In the genomic region with DNA sequence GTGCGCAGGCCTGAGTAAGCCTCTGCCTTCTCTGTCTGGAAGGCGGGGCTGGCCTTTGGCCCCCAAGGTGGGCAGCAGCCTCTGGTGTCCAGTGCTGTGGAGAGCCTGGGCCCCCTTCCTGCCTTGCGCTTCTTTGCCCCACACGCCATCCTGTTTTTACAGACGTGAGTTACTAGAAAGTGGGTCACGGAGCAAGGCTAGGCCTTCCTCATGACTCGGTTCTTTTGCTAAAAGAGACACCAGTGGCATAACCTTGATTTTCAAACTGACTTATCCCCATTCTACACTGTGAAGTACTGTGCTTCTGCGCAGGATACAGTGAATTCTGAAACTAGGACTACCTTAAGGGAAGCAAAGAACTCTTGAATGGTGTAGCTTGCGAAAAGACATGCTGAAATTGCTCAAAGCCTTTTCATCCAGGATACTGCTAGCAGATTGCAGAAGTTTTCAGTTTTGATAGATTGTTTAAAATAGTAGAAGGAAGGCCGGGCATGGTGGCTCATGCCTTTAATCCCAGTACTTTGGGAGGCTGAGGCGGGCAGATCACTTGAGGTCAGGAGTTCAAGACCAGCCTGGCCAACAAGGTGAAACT, we compare ENCODE assay signal across 27 cellular contexts. TPM values are rescaled to one million over a fixed set of nuclear protein-coding genes. Genes with fewer than 3 reads are reported as not detected.
A peak's percentile ranks its signal among the peaks of the same experiment; 100 is the strongest.
DNase-seq lines count a peak whose midpoint lies in the region; ATAC-seq and TF ChIP-seq lines count a peak whose summit lies in the region.
"Had no signal": no experiment of that assay in that cellular context is flagged by ENCODE, and none has a peak within 500 bp of the region (broad histone marks: within the 10 kb centered on the region; RNA-seq: fewer than 3 reads in every experiment).

No MANE protein-coding gene starts in this region.

- no peak overlapping the region for H2AFZ ChIP-seq in Karpas-422 (ENCODE audit: low read length)
- H2AFZ ChIP-seq: parathyroid adenoma had no signal

- H3K36me3 ChIP-seq in CD4-positive, alpha-beta memory T cell (ENCODE audit: insufficient read depth, low read length), result no peaks in the 10 kb centered on the region
- H3K36me3 ChIP-seq in lung (ENCODE audit: control insufficient read depth in 2 of 2, insufficient read depth in 2 of 2, low read length in 2 of 2) (no peaks in the 10 kb centered on the region), Karpas-422 (ENCODE audit: insufficient read depth, low read length) (no peaks in the 10 kb centered on the region)
- H3K36me3 ChIP-seq: colonic mucosa had no signal

- TF ChIP-seq CTCF in lung (IDR thresholded peaks at IDR 0.05; ENCODE audit: control extremely low read depth, extremely low read depth), result no peak
- TF ChIP-seq CTCF in dorsolateral prefrontal cortex (IDR thresholded peaks at IDR 0.05 in 54 of 56, conservative IDR thresholded peaks at IDR 0.05 in 2 of 56; ENCODE audit: low read depth in 1 of 56, partially characterized antibody in 56 of 56), result no peak

- peaks cover 27 to 58% (median 36%) of the 10 kb centered on the region in 4 donors for H3K4me1 Mint-ChIP-seq in CD4-positive, alpha-beta memory T cell
- H3K4me1 Mint-ChIP-seq: neural crest cell had no signal

- H3K4me1 ChIP-seq in CD4-positive, alpha-beta memory T cell (ENCODE audit: insufficient read depth, low read length), result peaks cover 38% of the 10 kb centered on the region
- H3K4me1 ChIP-seq in lung (ENCODE audit: control insufficient read depth in 2 of 2, insufficient read depth in 2 of 2, low read length in 2 of 2) (peaks cover 0 to 9% of the 10 kb centered on the region in 2 donors), Karpas-422 (ENCODE audit: low read length) (no peaks in the 10 kb centered on the region)
- H3K4me1 ChIP-seq: colonic mucosa, parathyroid adenoma had no signal

- 59 to 82% methylated on average over 11 of the region's 11 CpGs for WGBS in lung, 2 donors

- no peaks in the 10 kb centered on the region for H3K36me3 Mint-ChIP-seq in CD4-positive, alpha-beta memory T cell
- H3K36me3 Mint-ChIP-seq: memory B cell had no signal

- intact Hi-C loops in CD4-positive, alpha-beta memory T cell (cut with micrococcal nuclease), result no loop called here
- intact Hi-C loops in dorsolateral prefrontal cortex (cut with DNase I), result no loop called here

- POLR2A ChIA-PET in CD4-positive, alpha-beta memory T cell (lab: Charles Lee; ENCODE audit: partially characterized antibody), result no interaction called here

- no peak overlapping the region for H3K27ac ChIP-seq in CD4-positive, alpha-beta memory T cell (ENCODE audit: low read depth, low read length)
- H3K27ac ChIP-seq in lung (ENCODE audit: low read depth in 1 of 2, low read length in 1 of 2) (peak overlapping the region in 1 of 2 donors; percentile 35), Karpas-422 (ENCODE audit: low read length) (no peak overlapping the region), dorsolateral prefrontal cortex (no peak overlapping the region)
- H3K27ac ChIP-seq: colonic mucosa, parathyroid adenoma had no signal

- no peaks in the 10 kb centered on the region for H3K79me2 ChIP-seq in Karpas-422 (ENCODE audit: low read length)
- H3K79me2 ChIP-seq: parathyroid adenoma had no signal

- peaks cover 0 to 4% (median 0%) of the 10 kb centered on the region in 8 donors for H3K9me3 Mint-ChIP-seq in CD4-positive, alpha-beta memory T cell
- H3K9me3 Mint-ChIP-seq: activated T-cell treated with anti-CD3 and anti-CD28 coated beads, Interleukin-2, amount 50 U/mL, for 4 hours; effector memory CD8-positive, alpha-beta T cell; memory B cell; neural crest cell had no signal

- H3K9me2 ChIP-seq in Karpas-422 (replicated peaks; ENCODE audit: insufficient read depth, low read length), result no peaks in the 10 kb centered on the region

- no peak for ATAC-seq in lung (ENCODE audit: insufficient read depth, low FRiP score)
- ATAC-seq: activated naive CD8-positive, alpha-beta T cell treated with anti-CD3 and anti-CD28 coated beads, Interleukin-2, amount 50 U/mL, for 24 hours; activated T-cell treated with anti-CD3 and anti-CD28 coated beads, Interleukin-2, amount 50 U/mL, for 4 hours; effector memory CD8-positive, alpha-beta T cell; left colon; stimulated activated naive CD8-positive, alpha-beta T cell treated with anti-CD3 and anti-CD28 coated beads, Interleukin-15, Interleukin-2, amounts not matched to agents 100 U/mL and 50 U/mL, for 24 hours had no signal

- H3K9ac ChIP-seq in Karpas-422 (ENCODE audit: low read length), result no peak overlapping the region
- H3K9ac ChIP-seq: parathyroid adenoma had no signal

- peak overlapping the region in 2 of 8 donors; percentile 8 to 37 for H3K4me3 Mint-ChIP-seq in CD4-positive, alpha-beta memory T cell
- H3K4me3 Mint-ChIP-seq: activated naive CD8-positive, alpha-beta T cell treated with anti-CD3 and anti-CD28 coated beads, Interleukin-2, amount 50 U/mL, for 24 hours; activated T-cell treated with anti-CD3 and anti-CD28 coated beads, Interleukin-2, amount 50 U/mL, for 4 hours; effector memory CD8-positive, alpha-beta T cell; memory B cell; neural crest cell had no signal

- H3K27ac Mint-ChIP-seq in CD4-positive, alpha-beta memory T cell, result peak overlapping the region in 4 of 7 donors; percentile 32 to 89 (median 72)
- H3K27ac Mint-ChIP-seq: activated naive CD8-positive, alpha-beta T cell treated with anti-CD3 and anti-CD28 coated beads, Interleukin-2, amount 50 U/mL, for 24 hours; memory B cell had no signal

- no peak overlapping the region for H3K4me2 ChIP-seq in Karpas-422 (ENCODE audit: low read depth, low read length, poor library complexity, severe bottlenecking)

- H3K4me3 ChIP-seq in CD4-positive, alpha-beta memory T cell (ENCODE audit: low read length in 2 of 2), result no peak overlapping the region
- H3K4me3 ChIP-seq in lung, result no peak overlapping the region
- H3K4me3 ChIP-seq in Karpas-422 (ENCODE audit: low read length), result no peak overlapping the region
- H3K4me3 ChIP-seq in dorsolateral prefrontal cortex, result no peak overlapping the region
- H3K4me3 ChIP-seq: colonic mucosa had no signal

- H3K9me3 ChIP-seq in CD4-positive, alpha-beta memory T cell (ENCODE audit: control insufficient read depth in 1 of 2, low read length in 2 of 2), result no peaks in the 10 kb centered on the region
- H3K9me3 ChIP-seq in lung (ENCODE audit: control insufficient read depth in 2 of 2, insufficient read depth in 1 of 2, low read length in 1 of 2), result no peaks in the 10 kb centered on the region
- no peaks in the 10 kb centered on the region for H3K9me3 ChIP-seq in Karpas-422 (ENCODE audit: low read length)
- H3K9me3 ChIP-seq: colonic mucosa had no signal

- no peaks in the 10 kb centered on the region for H3K27me3 Mint-ChIP-seq in CD4-positive, alpha-beta memory T cell
- H3K27me3 Mint-ChIP-seq: effector memory CD8-positive, alpha-beta T cell; memory B cell had no signal

- CTCF ChIA-PET in CD4-positive, alpha-beta memory T cell (lab: Charles Lee; ENCODE audit: partially characterized antibody), result interaction anchor here (0.8 to 9.4 kb wide), 4 partner anchors 90 to 179 kb away, joined by 3 to 188 read pairs (median 4); no protein-coding TSS in a partner anchor

- no peaks in the 10 kb centered on the region for H4K20me1 ChIP-seq in Karpas-422 (ENCODE audit: insufficient read depth, low read depth, low read length)

- no peaks in the 10 kb centered on the region for H3K27me3 ChIP-seq in CD4-positive, alpha-beta memory T cell (ENCODE audit: insufficient read depth, low read length)
- H3K27me3 ChIP-seq in lung (ENCODE audit: control insufficient read depth, insufficient read depth) (no peaks in the 10 kb centered on the region), Karpas-422 (ENCODE audit: low read length) (no peaks in the 10 kb centered on the region), dorsolateral prefrontal cortex (no peaks in the 10 kb centered on the region)
- H3K27me3 ChIP-seq: colonic mucosa had no signal

- DNase-seq in AML-193 (lab: John Stamatoyannopoulos, UW), result peak; percentile 54 to 67
- peak in 1 of 5 donors; percentile 17 for DNase-seq in CD4-positive, alpha-beta memory T cell
- peak; percentile 84 for DNase-seq in NOMO-1 treated with dmso at 0.1 percent for 144 hours (lab: John Stamatoyannopoulos, UW; ENCODE audit: unreplicated experiment)
- DNase-seq in lung (ENCODE audit: low spot score), result peak; percentile 19
- DNase-seq in Karpas-422, result no peak
- no peak for DNase-seq in dorsolateral prefrontal cortex
- DNase-seq in amygdala (lab: John Stamatoyannopoulos, UW), result no peak
- DNase-seq: activated CD4-positive, alpha-beta T cell treated with anti-CD3 and anti-CD28 coated beads for 48 hours; activated naive CD4-positive, alpha-beta T cell; activated naive CD8-positive, alpha-beta T cell treated with anti-CD3 and anti-CD28 coated beads, Interleukin-2, amount 50 U/mL, for 24 hours; activated T-cell treated with anti-CD3 and anti-CD28 coated beads, Interleukin-2, amount 50 U/mL, for 4 hours; colonic mucosa; effector memory CD8-positive, alpha-beta T cell; erythroblast; IMR-90; left colon; NCI-H1105 treated with DMSO at 0.1 percent for 48 hours; NCI-H187 treated with DMSO at 0.1 percent for 48 hours; NCI-H2171 treated with DMSO at 0.1 percent for 48 hours; NCI-H510A; retina; small intestine; stimulated activated CD4-positive, alpha-beta T cell treated with anti-CD3 and anti-CD28 coated beads, Interleukin-1b, Interleukin-23, amount 100 ng/mL, for 48 hours; stimulated activated naive CD8-positive, alpha-beta T cell treated with anti-CD3 and anti-CD28 coated beads, Interleukin-15, Interleukin-2, amounts not matched to agents 100 U/mL and 50 U/mL, for 24 hours had no signal

RNA-seq across cellular contexts. Expression of a gene that starts 7.2 kb away (rescaled TPM):
- under 1 TPM; 0.42 to 0.47 TPM for total RNA-seq in CD4-positive, alpha-beta memory T cell
- polyA plus RNA-seq in CD4-positive, alpha-beta memory T cell, result 1 to 10 TPM; 3.8 to 6.5 TPM
- total RNA-seq in lung (10 to 100 TPM; 31.7 to 34.8 TPM), dorsolateral prefrontal cortex (1 to 10 TPM; 1.1 to 8.3 (median 3.9) TPM)
- polyA plus RNA-seq in lung, result 10 to 100 TPM; 12.0 to 22.8 TPM
- 1.2 TPM in 1 of 2 replicates, not detected in the other for total RNA-seq in Karpas-422 (2014; rRNA removed; shearing (Covaris generic); ENCODE audit: low replicate concordance)
- total RNA-seq: colonic mucosa, left colon had no signal

Comparison
In these comparisons a context has a peak if more than half of its experiments do, and no peak if none do; other contexts are left out.
1. DNase-seq: peak in AML-193 (2 of 2), NOMO-1 treated with dmso at 0.1 percent for 144 hours (single experiment) and lung (single experiment); none in Karpas-422 (single experiment), dorsolateral prefrontal cortex (0 of 10) and amygdala (0 of 56).